2 cellular contexts compared by ENCODE assay signal in genomic region chr12:125064492-125064891, GRCh38.
TF ChIP-seq lines count a peak whose summit lies in the region.

No MANE protein-coding gene starts in this region.

TF ChIP-seq in SK-N-SH, 30 proteins besides CTCF, POLR2A, EP300 and RAD21 (continued from another document):
- TF ChIP-seq MAX (IDR thresholded peaks at IDR 0.05; ENCODE audit: low read depth): no peak
- TF ChIP-seq TEAD4 (IDR thresholded peaks at IDR 0.05; ENCODE audit: borderline replicate concordance, insufficient read depth): no peak
- no peak for TF ChIP-seq RXRA (IDR thresholded peaks at IDR 0.05; ENCODE audit: borderline replicate concordance, low read depth)
- TF ChIP-seq NFIC (IDR thresholded peaks at IDR 0.05; ENCODE audit: borderline replicate concordance): no peak
- TF ChIP-seq REST (IDR thresholded peaks at IDR 0.05; ENCODE audit: low read depth, low read length): no peak
- no peak for TF ChIP-seq RFX5 (IDR thresholded peaks at IDR 0.05; ENCODE audit: low read length)
- no peak for TF ChIP-seq SIN3A (IDR thresholded peaks at IDR 0.05; ENCODE audit: borderline replicate concordance, low read depth, low read length)
- no peak for TF ChIP-seq ELF1 (IDR thresholded peaks at IDR 0.05)
- TF ChIP-seq JUND (IDR thresholded peaks at IDR 0.05): no peak
- no peak for TF ChIP-seq YY1 (IDR thresholded peaks at IDR 0.05; ENCODE audit: low read depth)
- TF ChIP-seq GATA2 (CRISPR knock-in tag; IDR thresholded peaks at IDR 0.05): no peak
- no peak for TF ChIP-seq IRF3 (IDR thresholded peaks at IDR 0.05; ENCODE audit: low read depth, low read length)
- no peak for TF ChIP-seq USF1 (IDR thresholded peaks at IDR 0.05; ENCODE audit: borderline replicate concordance, low read depth)

TF ChIP-seq in SK-N-SH treated with all-trans-retinoic acid at 6 μM for 48 hours, 23 proteins besides CTCF, POLR2A, EP300 and RAD21 (continued from another document):
- TF ChIP-seq PATZ1 (CRISPR knock-in tag; IDR thresholded peaks at IDR 0.05; ENCODE audit: borderline replicate concordance) (no peak), ISL1 (CRISPR knock-in tag; IDR thresholded peaks at IDR 0.05) (no peak), ESRRG (CRISPR knock-in tag; IDR thresholded peaks at IDR 0.05) (no peak)
TF ChIP-seq in SK-N-SH treated with all-trans-retinoic acid at 6 μM for 48 hours: peak in this region for 0.
